In the genomic region with DNA sequence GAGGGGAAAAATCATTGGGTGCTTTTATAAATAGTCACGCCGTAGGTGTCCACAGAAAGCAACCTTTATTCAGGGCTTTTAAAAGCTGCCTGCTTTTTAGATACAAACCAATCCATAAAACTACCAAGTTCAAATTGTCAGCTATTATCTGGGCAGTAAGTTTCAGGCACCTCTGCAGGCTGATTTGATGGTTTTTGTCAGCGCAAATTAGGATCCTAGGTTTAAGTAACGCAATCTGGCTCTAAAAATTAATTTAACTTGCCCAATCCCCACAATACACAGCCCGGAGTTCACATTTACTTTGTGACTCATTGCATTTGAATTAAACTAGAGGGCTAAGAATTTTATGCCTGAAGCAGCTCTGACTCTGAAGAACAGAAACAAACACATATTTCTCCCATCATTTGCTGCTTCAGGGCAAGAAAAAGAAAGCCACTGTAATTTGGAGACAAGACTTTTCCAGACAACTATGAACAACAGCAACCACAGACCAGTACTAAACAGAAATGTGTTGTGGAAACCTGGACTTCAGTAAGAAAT, we compare ENCODE assay signal across 13 cellular contexts. TPM values are rescaled to one million over a fixed set of nuclear protein-coding genes. Genes with fewer than 3 reads are reported as not detected.
A peak's percentile ranks its signal among the peaks of the same experiment; 100 is the strongest.
DNase-seq lines count a peak whose midpoint lies in the region; ATAC-seq, FAIRE-seq and TF ChIP-seq lines count a peak whose summit lies in the region.
"Had no signal": no experiment of that assay in that cellular context is flagged by ENCODE, and none has a peak within 500 bp of the region (broad histone marks: within the 10 kb centered on the region; RNA-seq: fewer than 3 reads in every experiment).

No MANE protein-coding gene starts in this region.

- H2AK5ac ChIP-seq in IMR-90 (ENCODE audit: low read depth, low read length) (peak overlapping the region; percentile 71; the same call in 1 of the 2 replicates), H1 (ENCODE audit: low read depth, low read length) (no peak overlapping the region)

- peak overlapping the region; percentile 53 for H3K14ac ChIP-seq in IMR-90 (replicated peaks; ENCODE audit: low read depth, low read length)
- no peak overlapping the region for H3K14ac ChIP-seq in H1 (ENCODE audit: insufficient read length)

- no peak for TF ChIP-seq RAD21 in IMR-90 (IDR thresholded peaks at IDR 0.05; ENCODE audit: low read length)
- no peak for TF ChIP-seq RAD21 in H1 (IDR thresholded peaks at IDR 0.05 in 1 of 2, conservative IDR thresholded peaks at IDR 0.05 in 1 of 2; ENCODE audit: low read depth in 2 of 2, low read length in 2 of 2)

- POLR2A ChIA-PET in AG04449 (lab: Yijun Ruan, JAX) = interaction anchor here (0.6 to 1.0 kb wide), 2 partner anchors 18 to 28 kb away, joined by 3 read pairs; no protein-coding TSS in a partner anchor
- POLR2A ChIA-PET in IMR-90 (lab: Charles Lee; ENCODE audit: unreplicated experiment) = no interaction called here
- POLR2A ChIA-PET in H1 (lab: Charles Lee; ENCODE audit: partially characterized antibody) = no interaction called here

- H3K9me3 ChIP-seq in IMR-90 (ENCODE audit: control insufficient read depth, insufficient read depth, low read length) (no peaks in the 10 kb centered on the region), H1 (ENCODE audit: insufficient read depth in 2 of 2, low read depth in 1 of 2, low read length in 1 of 2) (no peaks in the 10 kb centered on the region), mesodermal cell (ENCODE audit: control insufficient read depth, low read length) (no peaks in the 10 kb centered on the region)

- H3K56ac ChIP-seq in IMR-90 (ENCODE audit: extremely low read depth, insufficient read depth, low read length) (peak overlapping the region; percentile 22; the same call in 1 of the 2 replicates), H1 (replicated peaks; ENCODE audit: insufficient read length, low read depth, low read length) (no peak overlapping the region)

- TF ChIP-seq CTCF in AG04449 (IDR thresholded peaks at IDR 0.05; ENCODE audit: insufficient read depth, low read length, missing control alignments) (no peak), IMR-90 (conservative IDR thresholded peaks at IDR 0.05; ENCODE audit: low read depth, low read length) (no peak), H1 (IDR thresholded peaks at IDR 0.05; ENCODE audit: control extremely low read depth in 1 of 3, insufficient read depth in 1 of 3, low read depth in 1 of 3, low read length in 3 of 3) (no peak)

- DNase-seq in AG04449 (ENCODE audit: low read depth, low spot score) (peak; percentile 89), IMR-90 (peak; percentile 87), H1 (ENCODE audit: low read depth in 1 of 2, low spot score in 2 of 2) (no peak), OCI-M1 (lab: John Stamatoyannopoulos, UW) (no peak), RKO (ENCODE audit: low spot score) (no peak)
- DNase-seq: activated naive CD4-positive, alpha-beta T cell treated with Interleukin-2 at 50 U/mL for 16 hours; CD8-positive, alpha-beta memory T cell; hypothalamus; NCI-H345; stimulated activated naive CD4-positive, alpha-beta T cell treated with Interleukin-2 at 50 U/mL for 16 hours had no signal

- BruUV-seq in IMR-90 (replicated peaks; lab: Mats Ljungman, UMichigan) = no TSS peak

- H4K5ac ChIP-seq in IMR-90 (ENCODE audit: low read depth, low read length) (peak overlapping the region; percentile 22; the same call in 1 of the 2 replicates), H1 (ENCODE audit: insufficient read length, low read depth, low read length) (no peak overlapping the region)

- no peak for TF ChIP-seq POLR2A in IMR-90 (IDR thresholded peaks at IDR 0.05; ENCODE audit: low read depth, low read length)
- no peak for TF ChIP-seq POLR2A in H1 (IDR thresholded peaks at IDR 0.05; ENCODE audit: control extremely low read depth in 1 of 2, low read depth in 2 of 2, low read length in 2 of 2)

- H3K79me1 ChIP-seq in IMR-90 (ENCODE audit: low read depth in 1 of 2, low read length in 2 of 2) (peaks cover 44 to 74% of the 10 kb centered on the region in 2 experiments), H1 (ENCODE audit: low read depth, low read length) (no peaks in the 10 kb centered on the region)

- H3K36me3 ChIP-seq in IMR-90 (ENCODE audit: control insufficient read depth, insufficient read depth, low read length) = 0 out of 2 replicates have a peak, but pooled peaks cover 3% of the 10 kb centered on the region
- no peaks in the 10 kb centered on the region; a peak in 1 of 8 replicates for H3K36me3 ChIP-seq in H1 (ENCODE audit: control insufficient read depth in 2 of 4, insufficient read depth in 4 of 4, low read length in 3 of 4)
- H3K36me3 ChIP-seq in mesodermal cell (ENCODE audit: control insufficient read depth, insufficient read depth, low read length) = peaks cover 26% of the 10 kb centered on the region

- peak overlapping the region; percentile 76 for H2BK120ac ChIP-seq in IMR-90 (ENCODE audit: low read depth, low read length)
- no peak overlapping the region for H2BK120ac ChIP-seq in H1 (replicated peaks; ENCODE audit: low read depth, low read length)

- H2AFZ ChIP-seq in IMR-90 (replicated peaks; ENCODE audit: low read length, poor library complexity) = no peak overlapping the region
- H2AFZ ChIP-seq in H1 (ENCODE audit: low read length) = no peak overlapping the region

- H3K27me3 ChIP-seq in IMR-90 (ENCODE audit: control insufficient read depth, insufficient read depth, low read length) = no peaks in the 10 kb centered on the region
- no peaks in the 10 kb centered on the region for H3K27me3 ChIP-seq in H1 (replicated peaks in 1 of 4; ENCODE audit: control insufficient read depth in 3 of 4, extremely low read depth in 1 of 4, insufficient read depth in 3 of 4, low read length in 3 of 4)

- CTCF ChIA-PET in AG04449 (lab: Yijun Ruan, JAX) = interaction anchor here (1.2 to 1.5 kb wide), 2 partner anchors 9 to 98 kb away, joined by 4 to 5 read pairs; no protein-coding TSS in a partner anchor
- CTCF ChIA-PET in IMR-90 (lab: Yijun Ruan, JAX) = interaction anchor here (0.9 kb wide), 1 partner anchor 18 kb away, joined by 3 read pairs; no protein-coding TSS in a partner anchor
- CTCF ChIA-PET in H1 (lab: Charles Lee; ENCODE audit: partially characterized antibody) = interaction anchor here (1.3 to 1.5 kb wide), 2 partner anchors 726 to 983 kb away, joined by 3 to 4 read pairs; no protein-coding TSS in a partner anchor

- no peaks in the 10 kb centered on the region; a peak in 1 of 4 replicates for H3K79me2 ChIP-seq in H1 (ENCODE audit: control insufficient read depth in 1 of 2, insufficient read depth in 2 of 2, low read length in 2 of 2)

- in situ Hi-C loops in IMR-90 (cut with MboI; ENCODE audit: low sequenced_read_pairs) = no loop called here

- no peak overlapping the region for H3K4me3 ChIP-seq in AG04449 (ENCODE audit: low read depth, low read length)
- H3K4me3 ChIP-seq in IMR-90 (ENCODE audit: insufficient read depth, low read depth, low read length) = no peak overlapping the region
- no peak overlapping the region for H3K4me3 ChIP-seq in H1 (ENCODE audit: extremely low read depth in 1 of 4, insufficient read depth in 2 of 4, low read depth in 3 of 4, low read length in 4 of 4)
- no peak overlapping the region for H3K4me3 ChIP-seq in mesodermal cell (ENCODE audit: extremely low read depth, insufficient read depth, low read length, poor library complexity, severe bottlenecking)

- peaks cover 14% of the 10 kb centered on the region for H3K9me1 ChIP-seq in IMR-90 (ENCODE audit: insufficient read depth, low read length)

- H2BK20ac ChIP-seq in IMR-90 (ENCODE audit: low read depth, low read length) (peak overlapping the region; percentile 65), H1 (ENCODE audit: low read length) (no peak overlapping the region)

- peak overlapping the region; percentile 55; the same call in 1 of the 2 replicates for H3K18ac ChIP-seq in IMR-90 (ENCODE audit: low read depth, low read length)
- no peak overlapping the region for H3K18ac ChIP-seq in H1 (ENCODE audit: extremely low read depth, low read length)

- H3K23ac ChIP-seq in IMR-90 (ENCODE audit: low read depth, low read length) = 0 out of 2 replicates have a peak overlapping the region, but pooled peaks have one; percentile 19
- H3K23ac ChIP-seq in H1 (ENCODE audit: insufficient read length) = no peak overlapping the region

- H2AK9ac ChIP-seq in IMR-90 (replicated peaks; ENCODE audit: low read depth, low read length, poor library complexity) = no peak overlapping the region

- no peak overlapping the region for H3K9ac ChIP-seq in IMR-90 (ENCODE audit: low read depth, low read length)
- H3K9ac ChIP-seq in H1 (replicated peaks in 1 of 4; ENCODE audit: extremely low read depth in 1 of 4, low read depth in 3 of 4, low read length in 3 of 4) = no peak overlapping the region

- dilution Hi-C loops in IMR-90 (cut with HindIII; ENCODE audit: low sequenced_read_pairs, unreplicated experiment) = no loop called here

- H2BK15ac ChIP-seq in IMR-90 (ENCODE audit: low read depth, low read length) (peak overlapping the region; percentile 52; the same call in 1 of the 3 replicates), H1 (ENCODE audit: low read length) (no peak overlapping the region)

- peak; percentile 36 for FAIRE-seq in H1 (lab: Jason Lieb, UNC)

- no peak for TF ChIP-seq EP300 in H1 (IDR thresholded peaks at IDR 0.05; ENCODE audit: borderline replicate concordance in 1 of 2, low read depth in 2 of 2, low read length in 2 of 2)

- H2BK12ac ChIP-seq in H1 (ENCODE audit: low read depth, low read length) = no peak overlapping the region

- H4K8ac ChIP-seq in IMR-90 (ENCODE audit: low read depth in 2 of 2, low read length in 2 of 2) (peak overlapping the region; percentile 60 to 62; a peak in 3 of 4 replicates), H1 (ENCODE audit: extremely low read depth, insufficient read depth, low read length) (no peak overlapping the region)

- no CpG with 5 or more reads among the region's 5 CpGs for WGBS in IMR-90 (ENCODE audit: extremely low coverage in 2 of 2, insufficient read length in 1 of 2), 2 experiments
- 86% methylated on average over 5 of the region's 5 CpGs; no CpG with 5 or more reads in 1 of the 2 experiments for WGBS in H1 (ENCODE audit: extremely low coverage in 1 of 2, insufficient coverage in 1 of 2, insufficient read length in 1 of 2, insufficient replicate concordance in 2 of 2, low coverage in 1 of 2, low lambda C conversion rate in 2 of 2, missing lambda C conversion rate in 1 of 2), 2 experiments
- WGBS in mesodermal cell (ENCODE audit: insufficient coverage in 2 of 2), 2 experiments = 89 to 93% methylated on average over 2 to 3 of the region's 5 CpGs

- H4K91ac ChIP-seq in IMR-90 (ENCODE audit: insufficient read depth, low read depth, low read length) = peak overlapping the region; percentile 61; the same call in 1 of the 2 replicates
- no peak overlapping the region for H4K91ac ChIP-seq in H1 (replicated peaks; ENCODE audit: insufficient read length, low read length)

- H4K20me1 ChIP-seq in IMR-90 (ENCODE audit: insufficient read depth, low read length) (peaks cover 13% of the 10 kb centered on the region; the same call in 1 of the 2 replicates), H1 (replicated peaks in 1 of 2; ENCODE audit: control insufficient read depth in 1 of 2, insufficient read depth in 2 of 2, low read length in 2 of 2) (no peaks in the 10 kb centered on the region)

- H2BK5ac ChIP-seq in IMR-90 (ENCODE audit: low read depth, low read length, poor library complexity, severe bottlenecking) = peak overlapping the region; percentile 90
- no peak overlapping the region for H2BK5ac ChIP-seq in H1 (ENCODE audit: low read depth, low read length)

- ATAC-seq in IMR-90 (ENCODE audit: low read depth) (peak; percentile 93), HG02973 (IDR thresholded peaks at IDR 0.05; ENCODE audit: unreplicated experiment) (no peak), HG02870 (IDR thresholded peaks at IDR 0.05; ENCODE audit: unreplicated experiment) (no peak)

- intact Hi-C loops in IMR-90 (cut with micrococcal nuclease) = loop anchor here (2.0 kb wide), 1 partner anchor 18 kb away; no protein-coding TSS in a partner anchor

- H3K27ac ChIP-seq in IMR-90 (ENCODE audit: insufficient read depth, low read length) (peak overlapping the region; percentile 49), H1 (ENCODE audit: low read depth, low read length) (no peak overlapping the region), mesodermal cell (ENCODE audit: low read depth, low read length, severe bottlenecking) (peak overlapping the region; percentile 74)

- H3K4me2 ChIP-seq in IMR-90 (ENCODE audit: low read depth, low read length) (peak overlapping the region; percentile 62; the same call in 1 of the 2 replicates), H1 (ENCODE audit: insufficient read depth in 1 of 2, low read depth in 2 of 2, low read length in 2 of 2) (no peak overlapping the region)

- peak overlapping the region; percentile 62 for H3K4ac ChIP-seq in IMR-90 (ENCODE audit: low read depth, low read length)
- H3K4ac ChIP-seq in H1 (replicated peaks; ENCODE audit: insufficient read length, low read depth, low read length) = no peak overlapping the region

- H3K4me1 ChIP-seq in IMR-90 (ENCODE audit: control insufficient read depth, insufficient read depth, low read length) = peaks cover 14% of the 10 kb centered on the region
- H3K4me1 ChIP-seq in H1 (replicated peaks in 1 of 4; ENCODE audit: control insufficient read depth in 3 of 4, insufficient read depth in 4 of 4, low read length in 3 of 4) = no peaks in the 10 kb centered on the region; a peak in 1 of 7 replicates
- peaks cover 14% of the 10 kb centered on the region for H3K4me1 ChIP-seq in mesodermal cell (ENCODE audit: control insufficient read depth, insufficient read depth, low read length, poor library complexity, severe bottlenecking)

- H3K23me2 ChIP-seq in H1 (ENCODE audit: low read depth, low read length) = no peaks in the 10 kb centered on the region

RNA-seq across cellular contexts. Expression of a gene that starts 43.3 kb away (rescaled TPM):
- 191 and 227 TPM in 2 replicates for total RNA-seq in IMR-90 (2012; rRNA removed)
- 87.5 and 108 TPM in 2 replicates for polyA plus RNA-seq in IMR-90 (2012; rRNA removed)
- 35.8 and 44.6 TPM in 2 replicates for polyA plus RNA-seq in IMR-90 (2012; cell fraction: cytosol; rRNA removed)
- 31.3 and 126 TPM in 2 replicates for polyA plus RNA-seq in IMR-90 (2012; cell fraction: nucleus; rRNA removed; ENCODE audit: low replicate concordance)
- total RNA-seq in H1 (2021; fragmentation: NEBNext Ultra II Directional; extraction: Animal tissue kit (Norgen Biotek cat#: 25700)) = 2.1 TPM in 2 replicates
- polyA plus RNA-seq in H1 (2011; rRNA removed) = 1.2 TPM in 2 replicates
- polyA plus RNA-seq in H1 (2011; cell fraction: cytosol; rRNA removed) = 1.6 TPM
- polyA plus RNA-seq in H1 (2011; cell fraction: nucleus; rRNA removed) = 2.5 TPM
- 1.7 to 4.5 TPM (median 3.1 TPM) in 4 replicates for polyA plus RNA-seq in H1 (2012, experiment 1 of 2)
- polyA plus RNA-seq in H1 (2012, experiment 2 of 2) = 1.0 TPM
- polyA plus RNA-seq in H1 (2013, experiment 1 of 2) = 3.4 TPM
- polyA plus RNA-seq in H1 (2013, experiment 2 of 2) = 3.5 TPM
- polyA minus RNA-seq in H1 (2011; rRNA and poly(A)+ RNA removed) = 2.7 and 3.0 TPM in 2 replicates
- 4.5 TPM for polyA minus RNA-seq in H1 (2011; cell fraction: cytosol; rRNA and poly(A)+ RNA removed)
- polyA minus RNA-seq in H1 (2011; cell fraction: nucleus; rRNA and poly(A)+ RNA removed) = 4.5 TPM
- 131 TPM for polyA plus RNA-seq in mesodermal cell (2013, experiment 1 of 2)
- polyA plus RNA-seq in mesodermal cell (2013, experiment 2 of 2) = 119 TPM
- polyA plus RNA-seq: CD8-positive, alpha-beta memory T cell had no signal

Comparison
In these comparisons a context has a peak if more than half of its experiments do, and no peak if none do; other contexts are left out.
1. DNase-seq: peak in AG04449 (single experiment) and IMR-90 (single experiment); none in H1 (0 of 2), OCI-M1 (single experiment) and RKO (single experiment).
2. RNA of a gene that starts 43.3 kb away (total RNA-seq): 191 to 227 TPM in IMR-90; 2.1 TPM in H1; every median in the first group is over 10 times any median in the second.